ENCODE assay signal across 8 cellular contexts in genomic region chr19:55173186-55173716, GRCh38. TPM values are rescaled to one million over a fixed set of nuclear protein-coding genes. Genes with fewer than 3 reads are reported as not detected.
A peak's percentile ranks its signal among the peaks of the same experiment; 100 is the strongest.
DNase-seq lines count a peak whose midpoint lies in the region; ATAC-seq and TF ChIP-seq lines count a peak whose summit lies in the region.

No MANE protein-coding gene starts in this region.

- H3K4me2 ChIP-seq in smooth muscle cell = peak overlapping the region; percentile 95

- H3K4me3 ChIP-seq in right cardiac atrium (ENCODE audit: low read length) (peak overlapping the region; percentile 46), smooth muscle cell (peak overlapping the region; percentile 50)

- H3K9ac ChIP-seq in smooth muscle cell (ENCODE audit: low read depth) = no peak overlapping the region

- H2AFZ ChIP-seq in smooth muscle cell (ENCODE audit: low read depth) = peak overlapping the region; percentile 82

- H3K9me3 ChIP-seq in right cardiac atrium (ENCODE audit: control insufficient read depth, low read length) (no peaks in the 10 kb centered on the region), smooth muscle cell (replicated peaks; ENCODE audit: low read depth) (no peaks in the 10 kb centered on the region)

- no peaks in the 10 kb centered on the region for H3F3A ChIP-seq in smooth muscle cell (ENCODE audit: low read depth)

- WGBS in right cardiac atrium = 2% methylated on average over 32 of the region's 32 CpGs
- 3% methylated on average over 18 of the region's 32 CpGs for WGBS in smooth muscle cell (ENCODE audit: low lambda C conversion rate)

- H3K27me3 Mint-ChIP-seq in HFFc6 (ENCODE audit: insufficient read depth) = peaks cover 4% of the 10 kb centered on the region
- H3K27me3 Mint-ChIP-seq in activated naive CD8-positive, alpha-beta T cell treated with anti-CD3 and anti-CD28 coated beads, Interleukin-2, amount 10 ng/mL, durations not matched to agents 7 days and 5 days = peaks cover 81% of the 10 kb centered on the region

- no peaks in the 10 kb centered on the region for H3K9me3 Mint-ChIP-seq in HFFc6
- peaks cover 2% of the 10 kb centered on the region for H3K9me3 Mint-ChIP-seq in activated naive CD8-positive, alpha-beta T cell treated with anti-CD3 and anti-CD28 coated beads, Interleukin-2, amount 10 ng/mL, durations not matched to agents 7 days and 5 days

- no peak for ATAC-seq in activated naive CD8-positive, alpha-beta T cell treated with anti-CD3 and anti-CD28 coated beads, Interleukin-2, amount 10 ng/mL, durations not matched to agents 7 days and 5 days (ENCODE audit: low read depth)
- peak in 1 of 2 donors; percentile 37 for ATAC-seq in right cardiac atrium
- no peak for ATAC-seq in SK-N-SH treated with all-trans-retinoic acid at 6 μM for 48 hours

- H3K4me3 Mint-ChIP-seq in HFFc6 = peak overlapping the region; percentile 91
- peak overlapping the region; percentile 77 for H3K4me3 Mint-ChIP-seq in activated naive CD8-positive, alpha-beta T cell treated with anti-CD3 and anti-CD28 coated beads, Interleukin-2, amount 10 ng/mL, durations not matched to agents 7 days and 5 days

- H4K20me1 ChIP-seq in smooth muscle cell (ENCODE audit: low read depth) = no peaks in the 10 kb centered on the region

- H3K4me1 Mint-ChIP-seq in HFFc6 (ENCODE audit: low read depth) = peaks cover 30% of the 10 kb centered on the region
- peaks cover 19% of the 10 kb centered on the region for H3K4me1 Mint-ChIP-seq in activated naive CD8-positive, alpha-beta T cell treated with anti-CD3 and anti-CD28 coated beads, Interleukin-2, amount 10 ng/mL, durations not matched to agents 7 days and 5 days

- H3K36me3 ChIP-seq in smooth muscle cell (ENCODE audit: low read depth) = no peaks in the 10 kb centered on the region

- H3K27ac ChIP-seq in right cardiac atrium (ENCODE audit: low read length) = no peak overlapping the region
- no peak overlapping the region for H3K27ac ChIP-seq in smooth muscle cell (ENCODE audit: low read depth)

- DNase-seq in HFFc6 (no peak), right cardiac atrium (peak in 1 of 3 donors; percentile 49), smooth muscle cell (lab: John Stamatoyannopoulos, UW; ENCODE audit: unreplicated experiment) (no peak), SK-N-DZ (ENCODE audit: low spot score) (no peak), putamen (ENCODE audit: low spot score) (no peak), NCI-H524 (lab: John Stamatoyannopoulos, UW) (no peak)
- no peak for DNase-seq in activated naive CD8-positive, alpha-beta T cell treated with anti-CD3 and anti-CD28 coated beads, Interleukin-2, amount 10 ng/mL, durations not matched to agents 7 days and 5 days

- peak overlapping the region; percentile 91 for H3K27ac Mint-ChIP-seq in HFFc6
- H3K27ac Mint-ChIP-seq in activated naive CD8-positive, alpha-beta T cell treated with anti-CD3 and anti-CD28 coated beads, Interleukin-2, amount 10 ng/mL, durations not matched to agents 7 days and 5 days = no peak overlapping the region

- no peak for TF ChIP-seq CTCF in HFFc6 (IDR thresholded peaks at IDR 0.05)
- no peak for TF ChIP-seq CTCF in smooth muscle cell (IDR thresholded peaks at IDR 0.05; ENCODE audit: borderline replicate concordance, insufficient read depth, poor library complexity, severe bottlenecking)

- no peaks in the 10 kb centered on the region for H3K27me3 ChIP-seq in right cardiac atrium (ENCODE audit: control insufficient read depth, insufficient read depth)
- H3K27me3 ChIP-seq in smooth muscle cell (ENCODE audit: low read depth) = peaks cover 68% of the 10 kb centered on the region

- intact Hi-C loops in right cardiac atrium (cut with DNase I) = no loop called here

- POLR2A ChIA-PET in activated naive CD8-positive, alpha-beta T cell treated with anti-CD3 and anti-CD28 coated beads, Interleukin-2, amount 10 ng/mL, durations not matched to agents 7 days and 5 days (lab: Charles Lee) = interaction anchor here (0.7 to 2.2 kb wide), 3 partner anchors 13 to 86 kb away, joined by 3 to 10 read pairs (median 6); partner anchors contain the start of gene PPP6R1

- peaks cover 4% of the 10 kb centered on the region; the same call in 1 of the 2 replicates for H3K36me3 Mint-ChIP-seq in HFFc6 (ENCODE audit: low read depth)
- no peaks in the 10 kb centered on the region for H3K36me3 Mint-ChIP-seq in activated naive CD8-positive, alpha-beta T cell treated with anti-CD3 and anti-CD28 coated beads, Interleukin-2, amount 10 ng/mL, durations not matched to agents 7 days and 5 days

- H3K79me2 ChIP-seq in smooth muscle cell (ENCODE audit: low read depth) = no peaks in the 10 kb centered on the region

- no peaks in the 10 kb centered on the region for H3K4me1 ChIP-seq in right cardiac atrium (ENCODE audit: control insufficient read depth, insufficient read depth, low read length)
- no peaks in the 10 kb centered on the region for H3K4me1 ChIP-seq in smooth muscle cell (ENCODE audit: low read depth)

TF ChIP-seq in SK-N-SH treated with all-trans-retinoic acid at 6 μM for 48 hours, 23 proteins besides CTCF, POLR2A, EP300 and RAD21 (continues in another document):
- no peak for TF ChIP-seq RARB (CRISPR knock-in tag; IDR thresholded peaks at IDR 0.05)
- no peak for TF ChIP-seq ZFP30 (CRISPR knock-in tag; IDR thresholded peaks at IDR 0.05)
- TF ChIP-seq CSRNP3 (CRISPR knock-in tag; IDR thresholded peaks at IDR 0.05) = no peak
- no peak for TF ChIP-seq ARNTL (CRISPR knock-in tag; IDR thresholded peaks at IDR 0.05; ENCODE audit: borderline replicate concordance, low read depth)

RNA-seq across cellular contexts. Expression of gene DNAAF3, which starts 6.8 kb away (rescaled TPM):
- 1 to 10 TPM in 1 of 6 experiments, under 1 TPM in 5; 0.20 to 1.1 (median 0.72) TPM for total RNA-seq in HFFc6 (2021; fragmentation: NEBNext Ultra II Directional; extraction: Animal tissue kit (Norgen Biotek cat#: 25700))
- under 1 TPM in 1 of 2 experiments, not detected in 1; 0.65 TPM for total RNA-seq in activated naive CD8-positive, alpha-beta T cell treated with anti-CD3 and anti-CD28 coated beads, Interleukin-2, amount 10 ng/mL, durations not matched to agents 7 days and 5 days
- total RNA-seq in right cardiac atrium (1 to 10 TPM in 3 of 4 donors, under 1 TPM in 1; 0.56 to 1.6 (median 1.3) TPM), smooth muscle cell (0.76 and 1.3 TPM in 2 replicates)
- polyA plus RNA-seq in right cardiac atrium (2.9 TPM), smooth muscle cell (0.97 and 1.4 TPM in 2 replicates)
- polyA plus RNA-seq in SK-N-DZ (2014; cell fraction: cytosol; rRNA removed) = 1.0 and 2.6 TPM in 2 replicates
- polyA plus RNA-seq in SK-N-DZ (2014; cell fraction: nucleus; rRNA removed) = 0.83 and 1.4 TPM in 2 replicates

RNA-seq across cellular contexts. Expression of gene SYT5, which starts 6.8 kb away (rescaled TPM):
- total RNA-seq in HFFc6 (2021; fragmentation: NEBNext Ultra II Directional; extraction: Animal tissue kit (Norgen Biotek cat#: 25700)) = 1 to 10 TPM in 1 of 6 experiments, under 1 TPM in 2, not detected in 3; 0.09 to 1.2 (median 0.38) TPM
- under 1 TPM in 1 of 2 experiments, not detected in 1; 0.39 TPM for total RNA-seq in activated naive CD8-positive, alpha-beta T cell treated with anti-CD3 and anti-CD28 coated beads, Interleukin-2, amount 10 ng/mL, durations not matched to agents 7 days and 5 days
- total RNA-seq in right cardiac atrium = 1 to 10 TPM in 1 of 4 donors, not detected in 3; 1.3 TPM
- polyA plus RNA-seq in right cardiac atrium = 0.09 TPM
- total RNA-seq in smooth muscle cell = not detected in 2 replicates
- polyA plus RNA-seq in smooth muscle cell = 0.17 TPM in 1 of 2 replicates, not detected in the other
- polyA plus RNA-seq in SK-N-DZ (2014; cell fraction: cytosol; rRNA removed) = 0.17 and 0.22 TPM in 2 replicates
- polyA plus RNA-seq in SK-N-DZ (2014; cell fraction: nucleus; rRNA removed) = 2.4 and 8.4 TPM in 2 replicates

RNA-seq across cellular contexts. Expression of gene TNNI3, which starts 15.7 kb away (rescaled TPM):
- total RNA-seq in HFFc6 (2021; fragmentation: NEBNext Ultra II Directional; extraction: Animal tissue kit (Norgen Biotek cat#: 25700)) = not detected
- not detected for total RNA-seq in activated naive CD8-positive, alpha-beta T cell treated with anti-CD3 and anti-CD28 coated beads, Interleukin-2, amount 10 ng/mL, durations not matched to agents 7 days and 5 days
- 1,000 to 10,000 TPM; 1,638 to 3,997 (median 2,736) TPM for total RNA-seq in right cardiac atrium
- 8,501 TPM for polyA plus RNA-seq in right cardiac atrium
- total RNA-seq in smooth muscle cell = not detected in 2 replicates
- 1.8 and 3.0 TPM in 2 replicates for polyA plus RNA-seq in smooth muscle cell
- polyA plus RNA-seq in SK-N-DZ (2014; cell fraction: cytosol; rRNA removed) = 0.74 TPM in 1 of 2 replicates, not detected in the other
- polyA plus RNA-seq in SK-N-DZ (2014; cell fraction: nucleus; rRNA removed) = 2.1 TPM in 1 of 2 replicates, not detected in the other

RNA-seq across cellular contexts. Expression of gene TNNT1, which starts 24.2 kb away (rescaled TPM):
- total RNA-seq in HFFc6 (2021; fragmentation: NEBNext Ultra II Directional; extraction: Animal tissue kit (Norgen Biotek cat#: 25700)) = 1 to 10 TPM; 4.1 to 8.8 (median 7.3) TPM
- total RNA-seq in activated naive CD8-positive, alpha-beta T cell treated with anti-CD3 and anti-CD28 coated beads, Interleukin-2, amount 10 ng/mL, durations not matched to agents 7 days and 5 days = not detected
- total RNA-seq in right cardiac atrium (10 to 100 TPM in 3 of 4 donors, 1 to 10 TPM in 1; 8.0 to 25.3 (median 14.7) TPM), smooth muscle cell (24.9 and 27.1 TPM in 2 replicates)
- polyA plus RNA-seq in right cardiac atrium (34.8 TPM), smooth muscle cell (24.5 and 54.0 TPM in 2 replicates)
- 5.9 and 9.2 TPM in 2 replicates for polyA plus RNA-seq in SK-N-DZ (2014; cell fraction: cytosol; rRNA removed)
- polyA plus RNA-seq in SK-N-DZ (2014; cell fraction: nucleus; rRNA removed) = 3.5 and 8.7 TPM in 2 replicates

RNA-seq across cellular contexts. Expression of gene PTPRH, which starts 36.0 kb away (rescaled TPM):
- 1 to 10 TPM in 1 of 6 experiments, under 1 TPM in 5; 0.45 to 1.0 (median 0.59) TPM for total RNA-seq in HFFc6 (2021; fragmentation: NEBNext Ultra II Directional; extraction: Animal tissue kit (Norgen Biotek cat#: 25700))
- not detected for total RNA-seq in activated naive CD8-positive, alpha-beta T cell treated with anti-CD3 and anti-CD28 coated beads, Interleukin-2, amount 10 ng/mL, durations not matched to agents 7 days and 5 days
- total RNA-seq in right cardiac atrium (1 to 10 TPM in 2 of 4 donors, under 1 TPM in 2; 0.14 to 3.1 (median 0.75) TPM), smooth muscle cell (0.18 and 0.31 TPM in 2 replicates)
- polyA plus RNA-seq in right cardiac atrium (0.72 TPM), smooth muscle cell (0.46 TPM in 1 of 2 replicates, not detected in the other)
- polyA plus RNA-seq in SK-N-DZ (2014; cell fraction: cytosol; rRNA removed) = 0.36 and 1.2 TPM in 2 replicates
- polyA plus RNA-seq in SK-N-DZ (2014; cell fraction: nucleus; rRNA removed) = 0.44 and 1.6 TPM in 2 replicates

Comparison
In these comparisons a context has a peak if more than half of its experiments do, and no peak if none do; other contexts are left out.
1. RNA of gene TNNI3, which starts 15.7 kb away (total RNA-seq): 1,638 to 3,997 TPM in right cardiac atrium; not detected in activated naive CD8-positive, alpha-beta T cell treated with anti-CD3 and anti-CD28 coated beads, Interleukin-2, amount 10 ng/mL, durations not matched to agents 7 days and 5 days, not detected in HFFc6 and not detected in smooth muscle cell; every median in the first group is over 1,000 times any median in the second.